7 cellular contexts compared by ENCODE assay signal in genomic region chr10:6072215-6072941, GRCh38. TPM values are rescaled to one million over a fixed set of nuclear protein-coding genes. Genes with fewer than 3 reads are reported as not detected.
A peak's percentile ranks its signal among the peaks of the same experiment; 100 is the strongest.
DNase-seq lines count a peak whose midpoint lies in the region; ATAC-seq and TF ChIP-seq lines count a peak whose summit lies in the region.

No MANE protein-coding gene starts in this region.

- no peak overlapping the region for H3K4ac ChIP-seq in H9 (ENCODE audit: low read depth, low read length)

- H2BK20ac ChIP-seq in H9 (ENCODE audit: low read depth, low read length, poor library complexity, severe bottlenecking) = no peak overlapping the region

- H3K4me3 Mint-ChIP-seq in naive thymus-derived CD8-positive, alpha-beta T cell = peak overlapping the region in 5 of 10 donors; percentile 5 to 42 (median 17)
- no peak overlapping the region for H3K4me3 Mint-ChIP-seq in H9

- POLR2A ChIA-PET in naive thymus-derived CD8-positive, alpha-beta T cell (lab: Charles Lee) = interaction anchor here (1.5 to 3.0 kb wide), 2 partner anchors 14 to 21 kb away, joined by 4 to 15 read pairs; no protein-coding TSS in a partner anchor

- H3F3A ChIP-seq in SU-DHL-6 (ENCODE audit: insufficient read depth) = peaks cover 13% of the 10 kb centered on the region; the same call in 1 of the 2 replicates

- peaks cover 0 to 1% (median 0%) of the 10 kb centered on the region in 5 donors for H3K27me3 Mint-ChIP-seq in naive thymus-derived CD8-positive, alpha-beta T cell
- H3K27me3 Mint-ChIP-seq in H9 (ENCODE audit: low read depth) = peaks cover 24% of the 10 kb centered on the region

- H4K8ac ChIP-seq in H9 (replicated peaks; ENCODE audit: insufficient read length, low read depth, low read length) = no peak overlapping the region

- H3K14ac ChIP-seq in H9 (ENCODE audit: insufficient read depth, low read length) = no peak overlapping the region

- H2BK120ac ChIP-seq in H9 (ENCODE audit: low read depth, low read length, poor library complexity, severe bottlenecking) = no peak overlapping the region

- H3K23me2 ChIP-seq in H9 (ENCODE audit: insufficient read length, low read depth, low read length, poor library complexity, severe bottlenecking) = no peaks in the 10 kb centered on the region

- no peak overlapping the region for H3K4me3 ChIP-seq in SU-DHL-6 (ENCODE audit: insufficient read depth, low read length, poor library complexity, severe bottlenecking)

- H2AK5ac ChIP-seq in H9 (ENCODE audit: insufficient read length, low read length) = no peak overlapping the region

- no peaks in the 10 kb centered on the region for H3K36me3 Mint-ChIP-seq in naive thymus-derived CD8-positive, alpha-beta T cell
- H3K36me3 Mint-ChIP-seq in H9 (ENCODE audit: insufficient read depth in 1 of 3, low read depth in 3 of 3) = no peaks in the 10 kb centered on the region

- H3K9me2 ChIP-seq in SU-DHL-6 (replicated peaks; ENCODE audit: insufficient read depth, low read length) = no peaks in the 10 kb centered on the region

- DNase-seq in naive thymus-derived CD8-positive, alpha-beta T cell = no peak
- DNase-seq in H9 = no peak
- DNase-seq in A172 (ENCODE audit: low spot score) = no peak
- DNase-seq in NCI-H510A treated with DMSO at 0.1 percent for 48 hours (lab: John Stamatoyannopoulos, UW) = no peak

- no peak overlapping the region for H3K18ac ChIP-seq in H9 (ENCODE audit: insufficient read length, low read depth, low read length)

- H3K79me2 ChIP-seq in SU-DHL-6 (ENCODE audit: insufficient read depth, low read length) (no peaks in the 10 kb centered on the region), H9 (ENCODE audit: insufficient read depth, low read length) (no peaks in the 10 kb centered on the region)

- H3K9me3 ChIP-seq in SU-DHL-6 (ENCODE audit: insufficient read depth, low read length) (no peaks in the 10 kb centered on the region), H9 (ENCODE audit: control insufficient read depth, low read depth, low read length) (no peaks in the 10 kb centered on the region)

- no peak overlapping the region for H3T11ph ChIP-seq in H9 (ENCODE audit: low read length)

- TF ChIP-seq CTCF in SU-DHL-6 (IDR thresholded peaks at IDR 0.05; ENCODE audit: insufficient read depth, low read length, poor library complexity, severe bottlenecking) = no peak
- TF ChIP-seq CTCF in H9 (conservative IDR thresholded peaks at IDR 0.05) = no peak

- ATAC-seq in GM18520 (IDR thresholded peaks at IDR 0.05; ENCODE audit: unreplicated experiment) = peak; percentile 36
- ATAC-seq in GM21723 (IDR thresholded peaks at IDR 0.05; ENCODE audit: unreplicated experiment) = peak; percentile 71
- no peak for ATAC-seq in naive thymus-derived CD8-positive, alpha-beta T cell

- H3K23ac ChIP-seq in H9 (ENCODE audit: insufficient read length, low read depth, low read length) = no peak overlapping the region

- H3K27me3 ChIP-seq in SU-DHL-6 (ENCODE audit: low read length) (no peaks in the 10 kb centered on the region), H9 (ENCODE audit: insufficient read depth, low read length) (no peaks in the 10 kb centered on the region; the same call in none of the 2 replicates)

- no peak overlapping the region for H3K56ac ChIP-seq in H9 (ENCODE audit: insufficient read length, low read depth, low read length)

- H3K79me1 ChIP-seq in H9 (ENCODE audit: insufficient read depth, low read depth, low read length, poor library complexity, severe bottlenecking) = no peaks in the 10 kb centered on the region

- H3K9me3 Mint-ChIP-seq in naive thymus-derived CD8-positive, alpha-beta T cell = no peaks in the 10 kb centered on the region
- no peaks in the 10 kb centered on the region for H3K9me3 Mint-ChIP-seq in H9

- H2AFZ ChIP-seq in SU-DHL-6 (ENCODE audit: low read depth, low read length, severe bottlenecking) = peak overlapping the region; percentile 29
- no peak overlapping the region for H2AFZ ChIP-seq in H9 (ENCODE audit: low read length)

- whole genome bisulfite sequencing in H9 (ENCODE audit: extremely low coverage, insufficient read length, low lambda C conversion rate) = no CpG with 5 or more reads among the region's 13 CpGs

- H3K27ac Mint-ChIP-seq in naive thymus-derived CD8-positive, alpha-beta T cell = peak overlapping the region in 6 of 10 donors; percentile 12 to 68 (median 48)
- H3K27ac Mint-ChIP-seq in H9 = no peak overlapping the region

- no peak overlapping the region for H2BK15ac ChIP-seq in H9 (ENCODE audit: low read depth, low read length)

- no peak overlapping the region for H4K91ac ChIP-seq in H9 (ENCODE audit: insufficient read length, low read depth, low read length)

- H3K27ac ChIP-seq in SU-DHL-6 (ENCODE audit: low read depth, low read length) (peak overlapping the region; percentile 72), H9 (ENCODE audit: insufficient read length, low read depth, low read length) (no peak overlapping the region)

- peaks cover 30 to 65% (median 58%) of the 10 kb centered on the region in 4 donors for H3K4me1 Mint-ChIP-seq in naive thymus-derived CD8-positive, alpha-beta T cell
- H3K4me1 Mint-ChIP-seq in H9 = peaks cover 3% of the 10 kb centered on the region in 2 experiments

- no peak overlapping the region for H2BK5ac ChIP-seq in H9 (ENCODE audit: insufficient read length, low read length)

- H3K4me2 ChIP-seq in SU-DHL-6 (ENCODE audit: low read depth, low read length, poor library complexity, severe bottlenecking) (peak overlapping the region; percentile 49), H9 (ENCODE audit: insufficient read depth, insufficient read length, low read length) (no peak overlapping the region)

- no peaks in the 10 kb centered on the region for H3K36me3 ChIP-seq in SU-DHL-6 (ENCODE audit: low read length)

- H4K20me1 ChIP-seq in SU-DHL-6 (ENCODE audit: low read depth, low read length) (no peaks in the 10 kb centered on the region), H9 (ENCODE audit: control insufficient read depth, insufficient read depth, insufficient read length) (no peaks in the 10 kb centered on the region)

- H3K9ac ChIP-seq in SU-DHL-6 (ENCODE audit: low read length) (peak overlapping the region; percentile 14; the same call in 1 of the 2 replicates), H9 (ENCODE audit: extremely low read depth, insufficient read length, low read length) (no peak overlapping the region)

- H3K4me1 ChIP-seq in H9 (ENCODE audit: insufficient read depth, low read length) = no peaks in the 10 kb centered on the region

- H4K5ac ChIP-seq in H9 (ENCODE audit: insufficient read length, low read depth, low read length) = no peak overlapping the region

- no peak overlapping the region for H2BK12ac ChIP-seq in H9 (ENCODE audit: insufficient read length, low read depth, low read length)

RNA-seq across cellular contexts. Expression of gene IL2RA, which starts 10.2 kb away (rescaled TPM):
- 1 to 10 TPM; 1.0 to 1.4 TPM for total RNA-seq in naive thymus-derived CD8-positive, alpha-beta T cell
- polyA plus RNA-seq in naive thymus-derived CD8-positive, alpha-beta T cell = under 1 TPM; 0.07 to 0.25 (median 0.16) TPM
- total RNA-seq in H9 (2021) = not detected in 2 replicates
- not detected in 2 replicates for total RNA-seq in A172 (2014; rRNA removed; shearing (Covaris generic))

RNA-seq across cellular contexts. Expression of gene RBM17, which starts 16.5 kb away (rescaled TPM):
- 100 to 1,000 TPM; 129 to 130 TPM for total RNA-seq in naive thymus-derived CD8-positive, alpha-beta T cell
- polyA plus RNA-seq in naive thymus-derived CD8-positive, alpha-beta T cell = 10 to 100 TPM; 57.4 to 84.9 (median 61.3) TPM
- 123 and 124 TPM in 2 replicates for total RNA-seq in H9 (2021)
- total RNA-seq in A172 (2014; rRNA removed; shearing (Covaris generic)) = 56.5 and 70.3 TPM in 2 replicates

Comparison
In these comparisons a context has a peak if more than half of its experiments do, and no peak if none do; other contexts are left out.
1. ATAC-seq: peak in GM18520 (single experiment) and GM21723 (single experiment); none in naive thymus-derived CD8-positive, alpha-beta T cell (0 of 2).
2. H3K27ac Mint-ChIP-seq: peak in naive thymus-derived CD8-positive, alpha-beta T cell (6 of 10); none in H9 (0 of 3).